9 cellular contexts compared by ENCODE assay signal in genomic region chr11:75313457-75314272, GRCh38. TPM values are rescaled to one million over a fixed set of nuclear protein-coding genes. Genes with fewer than 3 reads are reported as not detected.
DNase-seq lines count a peak whose midpoint lies in the region; ATAC-seq and TF ChIP-seq lines count a peak whose summit lies in the region.
"Had no signal": no experiment of that assay in that cellular context is flagged by ENCODE, and none has a peak within 500 bp of the region (broad histone marks: within the 10 kb centered on the region; RNA-seq: fewer than 3 reads in every experiment).

No MANE protein-coding gene starts in this region.

- no peak overlapping the region for H3K4me3 ChIP-seq in SJCRH30
- H3K4me3 ChIP-seq in psoas muscle: no peak overlapping the region

- 49 to 52% (median 51%) methylated on average over 9 of the region's 9 CpGs for WGBS in psoas muscle, 3 donors

- ATAC-seq in psoas muscle (peak; percentile 62 to 73 (median 68)), GM21529 (IDR thresholded peaks at IDR 0.05; ENCODE audit: unreplicated experiment) (no peak), GM21723 (IDR thresholded peaks at IDR 0.05; ENCODE audit: unreplicated experiment) (no peak)

- no peak overlapping the region for H3K27ac ChIP-seq in SJCRH30
- peak overlapping the region; percentile 79 for H3K27ac ChIP-seq in psoas muscle

- H3K9me3 ChIP-seq in SJCRH30 (replicated peaks) (no peaks in the 10 kb centered on the region), psoas muscle (no peaks in the 10 kb centered on the region)

- intact Hi-C loops in psoas muscle (cut with DNase I): no loop called here

- peaks cover 32% of the 10 kb centered on the region for H3K4me1 ChIP-seq in SJCRH30
- peaks cover 27% of the 10 kb centered on the region for H3K4me1 ChIP-seq in psoas muscle

- no peak for TF ChIP-seq CTCF in psoas muscle (IDR thresholded peaks at IDR 0.05)

- no peaks in the 10 kb centered on the region for H3K27me3 ChIP-seq in SJCRH30
- H3K27me3 ChIP-seq in psoas muscle (ENCODE audit: insufficient read depth in 3 of 3, low read length in 2 of 3): no peaks in the 10 kb centered on the region

- H3K36me3 ChIP-seq in SJCRH30 (peaks cover 17% of the 10 kb centered on the region), psoas muscle (ENCODE audit: insufficient read depth in 1 of 2, low read depth in 1 of 2) (no peaks in the 10 kb centered on the region)

- DNase-seq in EL (peak; percentile 66), SJCRH30 (peak; percentile 72 to 82), globus pallidus (ENCODE audit: low spot score) (peak; percentile 71), psoas muscle (peak; percentile 74 to 80), NK-92 (lab: John Stamatoyannopoulos, UW; ENCODE audit: unreplicated experiment) (no peak), NCI-H446 treated with DMSO at 0.1 percent for 48 hours (lab: John Stamatoyannopoulos, UW) (no peak)
- DNase-seq: NCI-H1417 treated with DMSO at 0.1 percent for 48 hours had no signal

RNA-seq across cellular contexts. Expression of gene ARRB1, which starts 37.8 kb away (rescaled TPM):
- 112 and 121 TPM in 2 replicates for total RNA-seq in SJCRH30 (2014; rRNA removed; shearing (Covaris generic))
- total RNA-seq in psoas muscle: 10 to 100 TPM in 1 of 4 donors, 1 to 10 TPM in 3; 7.4 to 17.3 (median 9.0) TPM
- 1 to 10 TPM; 3.6 to 3.8 (median 3.8) TPM for polyA plus RNA-seq in psoas muscle

Comparison
In these comparisons a context has a peak if more than half of its experiments do, and no peak if none do; other contexts are left out.
1. DNase-seq: peak in EL (single experiment), SJCRH30 (2 of 2), globus pallidus (single experiment) and psoas muscle (2 of 2); none in NK-92 (single experiment) and NCI-H446 treated with DMSO at 0.1 percent for 48 hours (single experiment).
2. ATAC-seq: peak in psoas muscle (4 of 4); none in GM21529 (single experiment) and GM21723 (single experiment).